In genomic region chr2:95317123-95317500, GRCh38 we compare ENCODE assay signal across 20 cellular contexts. TPM values are rescaled to one million over a fixed set of nuclear protein-coding genes. Genes with fewer than 3 reads are reported as not detected.
A peak's percentile ranks its signal among the peaks of the same experiment; 100 is the strongest.
DNase-seq lines count a peak whose midpoint lies in the region; ATAC-seq and TF ChIP-seq lines count a peak whose summit lies in the region.
"Had no signal": no experiment of that assay in that cellular context is flagged by ENCODE, and none has a peak within 500 bp of the region (broad histone marks: within the 10 kb centered on the region; RNA-seq: fewer than 3 reads in every experiment).

No MANE protein-coding gene starts in this region.

- H3K79me2 ChIP-seq in mammary epithelial cell (ENCODE audit: insufficient read depth, low read length), result no peaks in the 10 kb centered on the region
- no peaks in the 10 kb centered on the region for H3K79me2 ChIP-seq in mesendoderm (ENCODE audit: control insufficient read depth, insufficient read depth, low read length)

- no peak overlapping the region for H2AK5ac ChIP-seq in mesendoderm (ENCODE audit: low read length)

- H3K27me3 ChIP-seq in mammary epithelial cell (ENCODE audit: insufficient read depth, low read length) (peaks cover under 1% of the 10 kb centered on the region), mesendoderm (ENCODE audit: insufficient read depth, low read length, poor library complexity) (no peaks in the 10 kb centered on the region)

- H3K23ac ChIP-seq in mesendoderm (ENCODE audit: low read length), result no peak overlapping the region

- H3K27ac ChIP-seq in mammary epithelial cell (ENCODE audit: insufficient read depth, low read depth, low read length) (no peak overlapping the region), mesendoderm (ENCODE audit: low read depth, low read length) (no peak overlapping the region)
- H3K27ac ChIP-seq: BLaER1 treated with 17β-estradiol and CSF1 and Interleukin-3, amounts not matched to agents 10 nM and 100 nM; HL-60 had no signal

- dilution Hi-C loops in mammary epithelial cell (cut with HindIII; ENCODE audit: low sequenced_read_pairs), result no loop called here

- 70% methylated on average over 2 of the region's 6 CpGs for WGBS in mammary epithelial cell (ENCODE audit: low coverage, missing lambda C conversion rate)
- WGBS in mesendoderm (ENCODE audit: extremely low coverage, insufficient coverage, low lambda C conversion rate), result no CpG with 5 or more reads among the region's 6 CpGs

- H2BK15ac ChIP-seq in mesendoderm (replicated peaks; ENCODE audit: low read depth), result no peak overlapping the region

- H3K4me2 ChIP-seq in mammary epithelial cell (ENCODE audit: insufficient read depth, low read depth, low read length) (peak overlapping the region; percentile 8), mesendoderm (ENCODE audit: low read length) (no peak overlapping the region)

- no peak overlapping the region for H3K4ac ChIP-seq in mesendoderm (ENCODE audit: low read depth, low read length)

- H2BK5ac ChIP-seq in mesendoderm (ENCODE audit: low read length), result no peak overlapping the region

- in situ Hi-C loops in mammary epithelial cell (cut with MboI; ENCODE audit: low sequenced_read_pairs in 2 of 2), result loop anchor here in 1 of 2 donors (5.0 kb wide), 1 partner anchor 80 kb away; no protein-coding TSS in a partner anchor

- no peak overlapping the region for H4K5ac ChIP-seq in mesendoderm (ENCODE audit: low read length)

- ATAC-seq in Right ventricle myocardium inferior, result no peak
- no peak for ATAC-seq in left colon
- ATAC-seq in HG03457 (IDR thresholded peaks at IDR 0.05; ENCODE audit: unreplicated experiment), result no peak
- no peak for ATAC-seq in GM19395 (IDR thresholded peaks at IDR 0.05; ENCODE audit: unreplicated experiment)
- ATAC-seq: K562, SK-N-SH treated with all-trans-retinoic acid at 6 μM for 48 hours had no signal

- DNase-seq in Right ventricle myocardium inferior (ENCODE audit: missing footprints) (peak; percentile 30), cardiac septum (ENCODE audit: low spot score) (no peak), mammary epithelial cell (no peak), mesendoderm (peak; percentile 31), activated gamma-delta T cell (lab: John Stamatoyannopoulos, UW) (no peak), left colon (no peak)
- DNase-seq: 8988T; DMS 273 treated with DMSO at 0.1 percent for 48 hours; NCI-H1048; NCI-H146; NCI-H2081 treated with DMSO at 0.1 percent for 48 hours; NCI-H69; NK-92 treated with Interleukin-12 subunit alpha and Interleukin-12 subunit beta, amount 100 ng/mL, for 24 hours; SHP77 had no signal

- no peak overlapping the region for H2AFZ ChIP-seq in mammary epithelial cell (ENCODE audit: low read depth, low read length)

- TF ChIP-seq CTCF in mammary epithelial cell (conservative IDR thresholded peaks at IDR 0.05 in 1 of 2, IDR thresholded peaks at IDR 0.05 in 1 of 2; ENCODE audit: extremely low read depth in 1 of 2, insufficient read depth in 1 of 2, low read depth in 1 of 2, low read length in 2 of 2), result no peak

- peaks cover 28% of the 10 kb centered on the region for H3K4me1 ChIP-seq in mammary epithelial cell (ENCODE audit: insufficient read depth, low read length)
- no peaks in the 10 kb centered on the region for H3K4me1 ChIP-seq in mesendoderm (ENCODE audit: control insufficient read depth, low read depth, low read length)

- no peaks in the 10 kb centered on the region for H3K9me3 ChIP-seq in mammary epithelial cell (replicated peaks; ENCODE audit: insufficient read depth, low read length)
- H3K9me3 ChIP-seq: BLaER1 treated with 17β-estradiol and CSF1 and Interleukin-3, amounts not matched to agents 10 nM and 100 nM had no signal

- BruUV-seq in mammary epithelial cell (replicated peaks; lab: Mats Ljungman, UMichigan), result no TSS peak

- intact Hi-C loops in Right ventricle myocardium inferior (cut with DNase I), result loop anchor here (5.0 kb wide), 1 partner anchor 85 kb away; no protein-coding TSS in a partner anchor
- intact Hi-C loops in cardiac septum (cut with DNase I), result no loop called here
- intact Hi-C loops in mammary epithelial cell (cut with micrococcal nuclease), result no loop called here
- intact Hi-C loops in left colon (cut with DNase I, micrococcal nuclease), result no loop called here

- H4K20me1 ChIP-seq in mammary epithelial cell (ENCODE audit: insufficient read depth, low read length), result no peaks in the 10 kb centered on the region

- no peak overlapping the region for H2BK120ac ChIP-seq in mesendoderm (ENCODE audit: low read depth, low read length)

- H3K18ac ChIP-seq in mesendoderm (ENCODE audit: low read length), result no peak overlapping the region

- no peak overlapping the region for H3K56ac ChIP-seq in mesendoderm (ENCODE audit: low read length)

- H3K4me3 ChIP-seq in mammary epithelial cell (replicated peaks in 1 of 3; ENCODE audit: insufficient read depth in 1 of 3, low read depth in 2 of 3, low read length in 3 of 3) (no peak overlapping the region), mesendoderm (ENCODE audit: low read length) (no peak overlapping the region)
- H3K4me3 ChIP-seq: BLaER1 treated with 17β-estradiol and CSF1 and Interleukin-3, amounts not matched to agents 10 nM and 100 nM; K562 had no signal

- H3K79me1 ChIP-seq in mesendoderm (ENCODE audit: low read length), result no peaks in the 10 kb centered on the region

- H3K36me3 ChIP-seq in mammary epithelial cell (ENCODE audit: insufficient read depth, low read length) (no peaks in the 10 kb centered on the region), mesendoderm (ENCODE audit: control insufficient read depth, insufficient read depth, low read length) (no peaks in the 10 kb centered on the region)
- H3K36me3 ChIP-seq: BLaER1 treated with 17β-estradiol and CSF1 and Interleukin-3, amounts not matched to agents 10 nM and 100 nM had no signal

- no peak overlapping the region for H3K9ac ChIP-seq in mammary epithelial cell (ENCODE audit: insufficient read depth, low read length)
- no peak overlapping the region for H3K9ac ChIP-seq in mesendoderm (ENCODE audit: low read length)
- H3K9ac ChIP-seq: BLaER1 treated with 17β-estradiol and CSF1 and Interleukin-3, amounts not matched to agents 10 nM and 100 nM had no signal

- no peak overlapping the region for H4K8ac ChIP-seq in mesendoderm (ENCODE audit: low read depth, low read length)

- CTCF ChIA-PET in mammary epithelial cell (lab: Charles Lee; ENCODE audit: low non-redundant PET), result no interaction called here

RNA-seq across cellular contexts. Expression of gene KCNIP3, which starts 20.0 kb away (rescaled TPM):
- total RNA-seq in Right ventricle myocardium inferior, result 8.7 TPM
- total RNA-seq in cardiac septum, result 6.5 TPM
- total RNA-seq in mammary epithelial cell, result 10 to 100 TPM in 1 of 2 donors, 1 to 10 TPM in 1; 4.8 to 14.8 TPM
- polyA plus RNA-seq in mammary epithelial cell, result 5.4 TPM
- 3.7 TPM for polyA minus RNA-seq in mammary epithelial cell
- polyA plus RNA-seq in mesendoderm (2013, experiment 1 of 2), result 0.37 TPM
- 0.52 TPM for polyA plus RNA-seq in mesendoderm (2013, experiment 2 of 2)
- 1 to 10 TPM; 3.0 to 4.7 TPM for total RNA-seq in left colon
- polyA plus RNA-seq: K562 had no signal

RNA-seq across cellular contexts. Expression of gene PROM2, which starts 42.9 kb away (rescaled TPM):
- total RNA-seq in Right ventricle myocardium inferior (0.32 TPM), cardiac septum (0.83 TPM), mammary epithelial cell (10 to 100 TPM; 27.3 to 73.5 TPM), left colon (10 to 100 TPM; 32.9 to 39.9 TPM)
- polyA plus RNA-seq in mammary epithelial cell, result 48.8 TPM
- polyA minus RNA-seq in mammary epithelial cell, result 88.2 TPM
- 2.9 TPM for polyA plus RNA-seq in mesendoderm (2013, experiment 1 of 2)
- 3.7 TPM for polyA plus RNA-seq in mesendoderm (2013, experiment 2 of 2)
- total RNA-seq: K562 had no signal
- polyA plus RNA-seq: K562 had no signal

Comparison
In these comparisons a context has a peak if more than half of its experiments do, and no peak if none do; other contexts are left out.
1. DNase-seq: peak in Right ventricle myocardium inferior (single experiment) and mesendoderm (single experiment); none in cardiac septum (single experiment), mammary epithelial cell (single experiment), activated gamma-delta T cell (single experiment) and left colon (0 of 2).
2. RNA of gene PROM2, which starts 42.9 kb away (total RNA-seq): 27.3 to 73.5 TPM in mammary epithelial cell and 32.9 to 39.9 TPM in left colon; 0.83 TPM in cardiac septum (single experiment) and 0.32 TPM in Right ventricle myocardium inferior (single experiment); every median in the first group is over 10 times any median in the second.